Comparison of ENCODE assay signal across 26 cellular contexts in the genomic region with DNA sequence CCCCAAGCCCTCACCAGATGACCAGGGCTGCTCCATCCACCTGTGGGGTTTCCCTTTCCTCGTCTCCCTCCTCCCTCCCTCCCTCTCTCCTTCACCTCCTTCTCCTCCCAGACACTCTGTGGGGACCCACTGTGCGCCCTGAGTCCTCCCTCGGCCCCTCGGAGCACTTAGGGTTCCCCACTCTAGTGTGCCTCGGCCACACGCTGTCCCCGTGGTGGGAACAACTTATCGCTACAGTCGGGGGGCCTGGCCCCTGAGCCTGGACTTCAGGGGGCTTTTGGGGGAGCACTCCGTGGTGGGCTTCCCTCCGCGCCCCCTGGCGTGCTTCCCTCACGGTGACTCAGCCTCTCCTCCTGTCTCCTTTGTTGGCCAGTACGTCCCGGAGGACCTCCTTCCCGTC.
"Had no signal": no experiment of that assay in that cellular context is flagged by ENCODE, and none has a peak within 500 bp of the region (broad histone marks: within the 10 kb centered on the region; RNA-seq: fewer than 3 reads in every experiment).

No MANE protein-coding gene starts in this region.

- H3K4me2 ChIP-seq: neural progenitor cell had no signal

- H3K27ac ChIP-seq: left ventricle myocardium inferior, neural progenitor cell, ovary, right atrium auricular region, skin epidermis, suprapubic skin, thoracic aorta, tibial artery, upper lobe of right lung, uterus had no signal

- H3K4me3 ChIP-seq: left ventricle myocardium inferior, lung, neural progenitor cell, ovary, right atrium auricular region, skin epidermis, suprapubic skin, thoracic aorta, tibial artery, upper lobe of right lung, uterus had no signal

- ATAC-seq: natural killer cell, sciatic nerve, upper lobe of right lung had no signal

- DNase-seq: hypothalamus; immature natural killer cell; kidney; left ventricle myocardium inferior; mesendoderm; naive B cell; natural killer cell; nephron progenitor cell; ovary; stimulated activated CD4-positive, alpha-beta T cell treated with anti-CD3 and anti-CD28 coated beads, Interleukin-12 subunit alpha, Interleukin-12 subunit beta, amount 100 ng/mL, for 4 hours; stimulated activated CD4-positive, alpha-beta T cell treated with anti-CD3 and anti-CD28 coated beads, Interleukin-15, amount 100 ng/mL, for 24 hours; stimulated activated CD4-positive, alpha-beta T cell treated with anti-CD3 and anti-CD28 coated beads, Interleukin-2, amount 100 ng/mL, for 24 hours; stimulated activated CD4-positive, alpha-beta T cell treated with anti-CD3 and anti-CD28 coated beads, Interleukin-4, amount 100 ng/mL, for 1 hour; stimulated activated naive CD4-positive, alpha-beta T cell; tibial artery; trophoblast cell; upper lobe of right lung; uterus had no signal

- H3K9ac ChIP-seq: neural progenitor cell had no signal

- H3K27me3 ChIP-seq: neural progenitor cell, ovary, right atrium auricular region, suprapubic skin, tibial artery, upper lobe of right lung, uterus had no signal

- FAIRE-seq: islet of Langerhans, kidney had no signal

- H3K4me1 ChIP-seq: left ventricle myocardium inferior, neural progenitor cell, right atrium auricular region, suprapubic skin, tibial artery, upper lobe of right lung, uterus had no signal

- H3K9me3 ChIP-seq: left ventricle myocardium inferior, ovary, right atrium auricular region, suprapubic skin, thoracic aorta, tibial artery, upper lobe of right lung, uterus had no signal

- H2AFZ ChIP-seq: neural progenitor cell had no signal

- H3K36me3 ChIP-seq: neural progenitor cell, ovary, uterus had no signal
